11 cellular contexts compared by ENCODE assay signal in genomic region chr4:94962484-94962883, GRCh38.
"Had no signal": no experiment of that assay in that cellular context is flagged by ENCODE, and none has a peak within 500 bp of the region (broad histone marks: within the 10 kb centered on the region; RNA-seq: fewer than 3 reads in every experiment).

No MANE protein-coding gene starts in this region.

- H3K9me3 Mint-ChIP-seq: GM23338, HFFc6 had no signal

- FAIRE-seq: H1, H54 had no signal

- H2AFZ ChIP-seq: GM23248, GM23338 had no signal

- H3K4me2 ChIP-seq: GM23338 had no signal

- DNase-seq: GM23248, GOT3, H7, H9, HCEC 1CT, HFFc6 had no signal

- H3K27ac ChIP-seq: GM23248 had no signal

- H3K4me3 ChIP-seq: GM23248, GM23338, HAP-1 had no signal

- H3K9me3 ChIP-seq: HAP-1 had no signal

- H3K9ac ChIP-seq: GM23248 had no signal

- H3K36me3 ChIP-seq: HAP-1 had no signal

- H3K27ac Mint-ChIP-seq: GM23338, H9, HFFc6 had no signal

- ATAC-seq: GM23338, HCT116 had no signal

- H3K4me3 Mint-ChIP-seq: GM23338, H9, HFFc6 had no signal
